12 cellular contexts compared by ENCODE assay signal in the genomic region with DNA sequence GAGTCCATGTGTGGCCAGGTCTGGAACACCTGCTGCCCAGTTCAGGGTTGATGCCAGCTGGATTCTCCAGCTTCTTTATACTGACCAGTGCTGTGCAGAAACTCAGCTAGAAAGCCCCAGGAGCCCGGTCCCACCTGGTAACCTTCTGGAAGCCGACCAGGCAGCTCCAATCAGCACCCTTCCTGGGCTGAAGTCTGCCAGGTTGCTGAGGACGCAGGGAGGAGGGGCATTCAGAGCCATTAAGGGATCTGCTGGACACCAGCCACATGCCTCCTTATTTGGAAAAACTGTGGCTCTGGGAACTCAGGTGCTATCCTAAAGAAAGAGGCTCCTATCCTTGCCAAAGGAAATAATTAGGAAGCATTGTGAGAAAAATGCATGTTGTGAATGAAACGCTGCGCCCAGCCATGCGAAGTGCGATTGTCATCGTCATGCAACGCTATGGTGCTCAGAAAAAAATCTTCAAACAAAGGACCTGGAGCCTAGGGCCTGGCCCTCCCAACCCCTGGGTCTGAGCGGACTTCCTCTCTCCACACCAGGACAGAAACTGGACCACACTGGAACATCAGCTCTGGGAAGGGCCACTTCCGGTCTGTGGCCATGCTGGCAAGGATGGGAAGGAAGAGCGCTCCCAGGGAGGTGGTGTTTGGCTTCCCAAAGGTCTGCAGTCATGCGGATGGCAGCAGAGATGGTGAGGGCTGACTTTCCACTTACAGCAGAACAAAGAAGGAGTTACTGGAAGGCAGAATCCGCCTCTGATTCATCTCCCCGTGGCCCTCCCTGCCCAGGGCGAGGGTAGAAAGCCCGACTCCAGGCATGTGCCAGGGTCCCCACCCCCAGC.
DNase-seq lines count a peak whose midpoint lies in the region; ATAC-seq and TF ChIP-seq lines count a peak whose summit lies in the region.
"Had no signal": no experiment of that assay in that cellular context is flagged by ENCODE, and none has a peak within 500 bp of the region (broad histone marks: within the 10 kb centered on the region; RNA-seq: fewer than 3 reads in every experiment).

No MANE protein-coding gene starts in this region.

- no peaks in the 10 kb centered on the region for H3K27me3 Mint-ChIP-seq in activated CD4-positive, alpha-beta T cell treated with anti-CD3 and anti-CD28 coated beads, Interleukin-2, amount 10 ng/mL, durations not matched to agents 7 days and 5 days

- no peak for TF ChIP-seq POLR2A in tibial nerve (IDR thresholded peaks at IDR 0.05)

- H3K27ac Mint-ChIP-seq in activated CD4-positive, alpha-beta T cell treated with anti-CD3 and anti-CD28 coated beads, Interleukin-2, amount 10 ng/mL, durations not matched to agents 7 days and 5 days = peak overlapping the region; percentile 36

- H3K4me1 ChIP-seq in lung (ENCODE audit: control insufficient read depth in 2 of 2, insufficient read depth in 2 of 2, low read length in 2 of 2) = peaks cover 11 to 42% of the 10 kb centered on the region in 2 donors
- peaks cover 0 to 96% (median 71%) of the 10 kb centered on the region in 4 donors for H3K4me1 ChIP-seq in tibial nerve
- H3K4me1 ChIP-seq in osteoblast (ENCODE audit: insufficient read depth, low read length) = peaks cover 3% of the 10 kb centered on the region
- H3K4me1 ChIP-seq: A549 had no signal

- CTCF ChIA-PET in activated CD4-positive, alpha-beta T cell treated with anti-CD3 and anti-CD28 coated beads, Interleukin-2, amount 10 ng/mL, durations not matched to agents 7 days and 5 days (lab: Charles Lee) = interaction anchor here (2.0 kb wide), 1 partner anchor 10 kb away, joined by 8 read pairs; no protein-coding TSS in a partner anchor

- no peaks in the 10 kb centered on the region for H3K9me3 Mint-ChIP-seq in activated CD4-positive, alpha-beta T cell treated with anti-CD3 and anti-CD28 coated beads, Interleukin-2, amount 10 ng/mL, durations not matched to agents 7 days and 5 days

- ATAC-seq in lung (ENCODE audit: insufficient read depth, low FRiP score) = no peak
- no peak for ATAC-seq in GM18861 (IDR thresholded peaks at IDR 0.05; ENCODE audit: unreplicated experiment)
- ATAC-seq: A549 had no signal

- no peak for DNase-seq in activated CD4-positive, alpha-beta T cell treated with anti-CD3 and anti-CD28 coated beads, Interleukin-2, amount 10 ng/mL, durations not matched to agents 7 days and 5 days
- DNase-seq in activated CD4-positive, alpha-beta T cell treated with anti-CD3 and anti-CD28 coated beads for 1 hour = no peak
- DNase-seq in lung (ENCODE audit: low spot score) (no peak), tibial nerve (ENCODE audit: low spot score in 2 of 2) (no peak), superior temporal gyrus (ENCODE audit: extremely low spot score) (no peak), osteoblast (ENCODE audit: insufficient read length, low spot score, missing footprints) (no peak)
- DNase-seq: activated CD4-positive, alpha-beta T cell treated with anti-CD3 and anti-CD28 coated beads for 4 hours; GF-D8 had no signal

- no peak overlapping the region for H3K4me2 ChIP-seq in osteoblast (ENCODE audit: insufficient read depth, low read length)
- H3K4me2 ChIP-seq: A549 had no signal

- H3K36me3 ChIP-seq in lung (ENCODE audit: control insufficient read depth in 2 of 2, insufficient read depth in 2 of 2, low read length in 2 of 2) = peaks cover 0 to 4% of the 10 kb centered on the region in 2 donors
- H3K36me3 ChIP-seq in tibial nerve = peaks cover 0 to 13% (median 0%) of the 10 kb centered on the region in 3 donors
- H3K36me3 ChIP-seq in osteoblast (ENCODE audit: insufficient read depth, low read length) = no peaks in the 10 kb centered on the region
- H3K36me3 ChIP-seq: tibial artery had no signal

- no peak overlapping the region for H3K4me3 Mint-ChIP-seq in activated CD4-positive, alpha-beta T cell treated with anti-CD3 and anti-CD28 coated beads, Interleukin-2, amount 10 ng/mL, durations not matched to agents 7 days and 5 days

- TF ChIP-seq CTCF in lung (IDR thresholded peaks at IDR 0.05; ENCODE audit: control extremely low read depth, extremely low read depth) = no peak
- no peak for TF ChIP-seq CTCF in tibial nerve (IDR thresholded peaks at IDR 0.05)
- TF ChIP-seq CTCF in osteoblast (IDR thresholded peaks at IDR 0.05; ENCODE audit: extremely low read depth, low read depth, low read length) = no peak

- H3K27ac ChIP-seq in cingulate gyrus (ENCODE audit: low read depth, low read length) (peak overlapping the region; percentile 57), lung (ENCODE audit: low read depth in 1 of 2, low read length in 1 of 2) (peak overlapping the region; percentile 62 to 74), tibial nerve (peak overlapping the region; percentile 11 to 91 (median 60)), osteoblast (ENCODE audit: low read depth, low read length) (no peak overlapping the region)
- H3K27ac ChIP-seq: A549, tibial artery had no signal

- H3K27me3 ChIP-seq in lung (ENCODE audit: control insufficient read depth, insufficient read depth) (no peaks in the 10 kb centered on the region), tibial nerve (no peaks in the 10 kb centered on the region), osteoblast (ENCODE audit: insufficient read depth, low read length) (no peaks in the 10 kb centered on the region)
- H3K27me3 ChIP-seq: tibial artery had no signal

- TF ChIP-seq EP300 in tibial nerve (IDR thresholded peaks at IDR 0.05) = peak in 1 of 2 donors; percentile 71

- POLR2A ChIA-PET in activated CD4-positive, alpha-beta T cell treated with anti-CD3 and anti-CD28 coated beads, Interleukin-2, amount 10 ng/mL, durations not matched to agents 7 days and 5 days (lab: Charles Lee) = no interaction called here

- H3K4me1 Mint-ChIP-seq in activated CD4-positive, alpha-beta T cell treated with anti-CD3 and anti-CD28 coated beads, Interleukin-2, amount 10 ng/mL, durations not matched to agents 7 days and 5 days = peaks cover 85% of the 10 kb centered on the region

- H3K79me2 ChIP-seq in osteoblast (ENCODE audit: insufficient read depth, low read length) = no peaks in the 10 kb centered on the region

- H3K9me3 ChIP-seq in lung (ENCODE audit: control insufficient read depth in 2 of 2, insufficient read depth in 1 of 2, low read length in 1 of 2) = no peaks in the 10 kb centered on the region
- H3K9me3 ChIP-seq in tibial nerve = no peaks in the 10 kb centered on the region
- H3K9me3 ChIP-seq in osteoblast (ENCODE audit: low read depth, low read length) = no peaks in the 10 kb centered on the region
- H3K9me3 ChIP-seq: A549, tibial artery had no signal

- 66 to 84% methylated on average over 16 to 17 of the region's 17 CpGs for whole genome bisulfite sequencing in lung, 2 donors
- 75 to 93% methylated on average over 12 to 16 of the region's 17 CpGs for WGBS in tibial nerve, 2 donors

- H3K4me3 ChIP-seq in lung = no peak overlapping the region
- H3K4me3 ChIP-seq in tibial nerve = no peak overlapping the region
- H3K4me3 ChIP-seq in osteoblast (ENCODE audit: insufficient read depth, low read length) = no peak overlapping the region
- H3K4me3 ChIP-seq: A549, tibial artery had no signal

- H3K36me3 Mint-ChIP-seq in activated CD4-positive, alpha-beta T cell treated with anti-CD3 and anti-CD28 coated beads, Interleukin-2, amount 10 ng/mL, durations not matched to agents 7 days and 5 days (ENCODE audit: low read depth) = peaks cover 35% of the 10 kb centered on the region

- no peak overlapping the region for H2AFZ ChIP-seq in osteoblast (ENCODE audit: low read length)

- H4K20me1 ChIP-seq in osteoblast (ENCODE audit: insufficient read depth, low read length) = peaks cover 19% of the 10 kb centered on the region
